Comparison of ENCODE assay signal across 1 cellular context in genomic region chr19:10295847-10296591, GRCh38.
TF ChIP-seq lines count a peak whose summit lies in the region.

No MANE protein-coding gene starts in this region.

TF ChIP-seq in HepG2, 621 proteins besides CTCF, POLR2A, EP300 and RAD21 (continued from another document and continues in another):
- TF ChIP-seq PITX1 (CRISPR knock-in tag; IDR thresholded peaks at IDR 0.05) (no peak), SP140L (CRISPR knock-in tag; IDR thresholded peaks at IDR 0.05; ENCODE audit: borderline replicate concordance) (no peak), POLR2G (IDR thresholded peaks at IDR 0.05; ENCODE audit: low read depth, low read length) (no peak), ZBTB43 (CRISPR knock-in tag; conservative IDR thresholded peaks at IDR 0.05) (0 out of 2 replicates have a peak, but pooled peaks have one; percentile 72), MED8 (CRISPR knock-in tag; IDR thresholded peaks at IDR 0.05; ENCODE audit: insufficient replicate concordance) (no peak), SRSF4 (IDR thresholded peaks at IDR 0.05; ENCODE audit: low read depth, low read length, poor library complexity, severe bottlenecking) (no peak), HINFP (CRISPR knock-in tag; IDR thresholded peaks at IDR 0.05; ENCODE audit: low read depth) (no peak), ZNF317 (CRISPR knock-in tag; IDR thresholded peaks at IDR 0.05) (no peak), TBP (CRISPR knock-in tag; IDR thresholded peaks at IDR 0.05) (no peak), UBTF (CRISPR knock-in tag; IDR thresholded peaks at IDR 0.05) (no peak), DBP (CRISPR knock-in tag; IDR thresholded peaks at IDR 0.05; ENCODE audit: not compliant biosample characterization) (no peak), E2F2 (CRISPR knock-in tag; IDR thresholded peaks at IDR 0.05; ENCODE audit: borderline replicate concordance) (no peak), SALL1 (CRISPR knock-in tag; IDR thresholded peaks at IDR 0.05) (peak; percentile 67; the same call in 1 of the 2 replicates), MIXL1 (CRISPR knock-in tag; IDR thresholded peaks at IDR 0.05) (no peak), BCL6 (CRISPR knock-in tag; IDR thresholded peaks at IDR 0.05) (no peak), SCMH1 (CRISPR knock-in tag; IDR thresholded peaks at IDR 0.05; ENCODE audit: borderline replicate concordance) (no peak), GLI4 (CRISPR knock-in tag; IDR thresholded peaks at IDR 0.05; ENCODE audit: borderline replicate concordance) (0 out of 2 replicates have a peak, but pooled peaks have one; percentile 32), BORCS8-MEF2B (CRISPR knock-in tag; IDR thresholded peaks at IDR 0.05) (peak; percentile 40; the same call in 1 of the 2 replicates), SP4 (CRISPR knock-in tag; IDR thresholded peaks at IDR 0.05) (peak; percentile 46), ZNF331 (CRISPR knock-in tag; IDR thresholded peaks at IDR 0.05) (peak; percentile 31; the same call in 1 of the 2 replicates), ZNF720 (CRISPR knock-in tag; IDR thresholded peaks at IDR 0.05) (no peak), KIAA2018 (CRISPR knock-in tag; IDR thresholded peaks at IDR 0.05; ENCODE audit: borderline replicate concordance) (no peak), SKIL (CRISPR knock-in tag; IDR thresholded peaks at IDR 0.05; ENCODE audit: borderline replicate concordance) (peak; percentile 18; the same call in 1 of the 2 replicates), TCF7 (IDR thresholded peaks at IDR 0.05; ENCODE audit: low read depth) (no peak), ZSCAN25 (CRISPR knock-in tag; IDR thresholded peaks at IDR 0.05) (no peak), ZNF3 (CRISPR knock-in tag; IDR thresholded peaks at IDR 0.05) (no peak), ZFX (CRISPR knock-in tag; IDR thresholded peaks at IDR 0.05; ENCODE audit: low read depth) (peak; percentile 77), ZNF441 (CRISPR knock-in tag; IDR thresholded peaks at IDR 0.05; ENCODE audit: borderline replicate concordance) (peak; percentile 84; the same call in 1 of the 2 replicates), ZNF773 (CRISPR knock-in tag; IDR thresholded peaks at IDR 0.05; ENCODE audit: borderline replicate concordance) (no peak), ZNF280D (CRISPR knock-in tag; IDR thresholded peaks at IDR 0.05) (no peak), TAF1 (CRISPR knock-in tag; IDR thresholded peaks at IDR 0.05) (no peak), ARHGAP35 (CRISPR knock-in tag; IDR thresholded peaks at IDR 0.05; ENCODE audit: borderline replicate concordance) (no peak), PCBP2 (optimal IDR thresholded peaks at IDR 0.05; ENCODE audit: low read depth, low read length, poor library complexity, severe bottlenecking) (no peak), ZNF768 (CRISPR knock-in tag; IDR thresholded peaks at IDR 0.05) (no peak), ZNF33A (CRISPR knock-in tag; IDR thresholded peaks at IDR 0.05; ENCODE audit: borderline replicate concordance) (no peak), ZNF724P (CRISPR knock-in tag; IDR thresholded peaks at IDR 0.05; ENCODE audit: borderline replicate concordance) (no peak), IRF2 (CRISPR knock-in tag; IDR thresholded peaks at IDR 0.05) (no peak), ZNF431 (CRISPR knock-in tag; IDR thresholded peaks at IDR 0.05; ENCODE audit: borderline replicate concordance, low read depth) (0 out of 2 replicates have a peak, but pooled peaks have one; percentile 42), ZNF614 (CRISPR knock-in tag; IDR thresholded peaks at IDR 0.05; ENCODE audit: borderline replicate concordance) (no peak), RBAK (CRISPR knock-in tag; IDR thresholded peaks at IDR 0.05) (no peak), DPF2 (CRISPR knock-in tag; IDR thresholded peaks at IDR 0.05; ENCODE audit: borderline replicate concordance, low read depth) (no peak), ZNF225 (CRISPR knock-in tag; IDR thresholded peaks at IDR 0.05) (no peak)
